Comparison of ENCODE assay signal across 8 cellular contexts in the genomic region with DNA sequence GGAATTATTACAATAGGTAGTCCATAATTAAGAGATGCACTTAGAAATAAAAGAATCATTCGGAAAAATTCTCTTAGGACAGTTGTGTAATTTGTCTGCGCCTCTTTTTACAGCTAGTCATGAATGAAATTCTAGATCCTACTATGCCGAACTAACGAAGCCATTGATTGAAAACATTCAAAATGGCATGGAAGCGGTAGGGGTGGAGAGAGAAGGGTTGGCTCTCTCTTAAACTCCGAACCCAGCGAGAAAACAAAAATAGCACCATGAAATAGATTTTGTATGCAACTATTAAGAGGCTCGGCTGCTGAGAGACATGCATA. TPM values are rescaled to one million over a fixed set of nuclear protein-coding genes. Genes with fewer than 3 reads are reported as not detected.
A peak's percentile ranks its signal among the peaks of the same experiment; 100 is the strongest.
DNase-seq lines count a peak whose midpoint lies in the region; ATAC-seq and TF ChIP-seq lines count a peak whose summit lies in the region.

No MANE protein-coding gene starts in this region.

- DNase-seq in NCI-H82 treated with DMSO at 0.1 percent for 48 hours (lab: John Stamatoyannopoulos, UW; ENCODE audit: unreplicated experiment) (peak; percentile 32), NCI-H82 (lab: John Stamatoyannopoulos, UW) (no peak), T-cell (no peak), GM19238 (ENCODE audit: insufficient read length, low spot score) (no peak)
- no peak for DNase-seq in stimulated activated CD4-positive, alpha-beta T cell treated with anti-CD3 and anti-CD28 coated beads, Interleukin-4, amount 100 ng/mL, for 4 hours

- 3 to 4% methylated on average over 7 to 8 of the region's 8 CpGs for WGBS in gastroesophageal sphincter (ENCODE audit: low coverage in 1 of 2), 2 donors

- no peak for TF ChIP-seq CTCF in gastroesophageal sphincter (IDR thresholded peaks at IDR 0.05)

- H3K27me3 Mint-ChIP-seq in T-cell, result no peaks in the 10 kb centered on the region

- H3K27ac ChIP-seq in gastroesophageal sphincter (peak overlapping the region in 3 of 4 donors; percentile 87 to 96 (median 94)), skin epidermis (peak overlapping the region in 12 of 21 experiments; percentile 71 to 94 (median 88))

- ATAC-seq in T-cell (replicated peaks in 1 of 4), result no peak
- no peak for ATAC-seq in gastroesophageal sphincter
- no peak for ATAC-seq in GM18868 (IDR thresholded peaks at IDR 0.05; ENCODE audit: unreplicated experiment)

- peaks cover 0 to 29% (median 2%) of the 10 kb centered on the region in 3 donors for H3K4me1 ChIP-seq in gastroesophageal sphincter

- no peaks in the 10 kb centered on the region for H3K27me3 ChIP-seq in gastroesophageal sphincter

- peak overlapping the region; percentile 96 to 100 (median 96) for H3K4me3 Mint-ChIP-seq in T-cell

- H3K4me1 Mint-ChIP-seq in T-cell, result peaks cover 46 to 60% (median 54%) of the 10 kb centered on the region in 3 donors

- H3K36me3 ChIP-seq in gastroesophageal sphincter, result no peaks in the 10 kb centered on the region

- POLR2A ChIA-PET in T-cell (lab: Charles Lee), result no interaction called here

- H3K27ac Mint-ChIP-seq in T-cell, result peak overlapping the region; percentile 89 to 91

- TF ChIP-seq EP300 in gastroesophageal sphincter (IDR thresholded peaks at IDR 0.05), result no peak

- TF ChIP-seq POLR2A in gastroesophageal sphincter (IDR thresholded peaks at IDR 0.05), result no peak

- CTCF ChIA-PET in T-cell (lab: Charles Lee), result no interaction called here

- H3K36me3 Mint-ChIP-seq in T-cell, result no peaks in the 10 kb centered on the region

- H3K9me3 ChIP-seq in gastroesophageal sphincter, result no peaks in the 10 kb centered on the region

- H3K9me3 Mint-ChIP-seq in T-cell, result no peaks in the 10 kb centered on the region

- H3K4me3 ChIP-seq in gastroesophageal sphincter, result peak overlapping the region; percentile 62 to 87
- H3K4me3 ChIP-seq in skin epidermis, result peak overlapping the region; percentile 54 to 87 (median 76)

RNA-seq across cellular contexts. Expression of a gene that starts 1.1 kb away (rescaled TPM):
- total RNA-seq in T-cell, result 10 to 100 TPM; 10.8 to 17.4 (median 13.9) TPM
- total RNA-seq in gastroesophageal sphincter, result 10 to 100 TPM in 1 of 4 donors, 1 to 10 TPM in 3; 4.3 to 10.2 (median 6.9) TPM
